Comparison of ENCODE assay signal across 8 cellular contexts in the genomic region with DNA sequence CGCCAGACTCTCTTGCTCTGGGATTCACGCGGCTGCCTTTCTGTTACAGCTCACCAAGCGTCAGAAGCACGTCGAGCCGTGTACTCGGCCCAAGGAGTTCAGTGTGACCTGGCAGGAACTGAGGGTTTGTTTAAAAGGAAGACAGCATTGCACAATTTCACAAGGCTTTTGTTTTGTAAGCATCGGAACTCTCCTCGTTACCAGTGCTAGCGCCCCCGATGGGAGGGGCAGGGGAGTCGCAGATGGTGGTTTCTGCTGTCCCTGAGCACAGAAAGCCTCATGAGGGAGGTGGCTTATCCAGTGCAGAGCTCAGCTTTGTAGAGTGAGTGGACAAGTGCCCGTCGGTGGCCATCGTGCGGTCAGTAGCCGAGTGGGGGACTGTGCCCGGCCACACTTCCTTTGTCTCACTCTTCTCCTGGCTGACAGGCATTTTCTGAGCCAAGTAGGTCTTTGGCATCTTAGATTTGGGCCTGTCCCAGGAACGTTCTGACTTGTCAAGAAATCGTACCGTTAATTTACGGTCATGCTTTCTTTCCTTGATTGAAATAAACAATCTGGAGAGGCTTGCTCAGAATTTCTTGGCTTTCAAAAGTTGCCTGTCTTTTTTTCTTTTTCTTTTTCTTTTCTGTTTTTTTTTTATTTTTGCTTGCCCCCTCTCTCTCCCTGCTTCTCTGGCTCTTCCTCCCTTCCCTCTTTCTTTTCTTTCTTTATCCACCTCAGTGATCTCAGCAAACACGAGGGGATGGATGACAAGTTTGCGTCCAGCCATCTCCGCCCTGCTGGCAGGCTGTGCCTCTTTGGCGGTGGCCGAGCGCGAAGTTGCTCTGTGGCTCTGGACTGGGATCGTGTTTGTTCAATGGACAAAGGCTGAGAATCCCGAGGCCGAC. TPM values are rescaled to one million over a fixed set of nuclear protein-coding genes. Genes with fewer than 3 reads are reported as not detected.
DNase-seq lines count a peak whose midpoint lies in the region; ATAC-seq, FAIRE-seq and TF ChIP-seq lines count a peak whose summit lies in the region.

No MANE protein-coding gene starts in this region.

- H3K4me1 ChIP-seq in GM23338 (ENCODE audit: insufficient read depth) = peaks cover 2% of the 10 kb centered on the region; the same call in 1 of the 2 replicates

- H3K27me3 Mint-ChIP-seq in GM23338 (ENCODE audit: insufficient read depth, low read depth, poor library complexity) (peaks cover 15% of the 10 kb centered on the region), nephron progenitor cell (ENCODE audit: low read depth, poor library complexity) (no peaks in the 10 kb centered on the region)

- H3K9me3 ChIP-seq in SK-N-MC (ENCODE audit: low read depth, low read length) = no peaks in the 10 kb centered on the region

- peaks cover 98% of the 10 kb centered on the region for H3K79me2 ChIP-seq in GM23338 (replicated peaks; ENCODE audit: insufficient read depth)

- no peak overlapping the region for H3K4me2 ChIP-seq in GM23338

- no peaks in the 10 kb centered on the region for H3K9me2 ChIP-seq in GM23338 (ENCODE audit: insufficient read depth)

- H3K27ac Mint-ChIP-seq in GM23338 (peak overlapping the region; percentile 84; the same call in 1 of the 2 replicates), nephron progenitor cell (peak overlapping the region; percentile 95)

- H4K20me1 ChIP-seq in GM23338 (replicated peaks; ENCODE audit: insufficient read depth) = peaks cover 42% of the 10 kb centered on the region

- H3K4me1 Mint-ChIP-seq in GM23338 = peaks cover 20% of the 10 kb centered on the region
- peaks cover 69% of the 10 kb centered on the region for H3K4me1 Mint-ChIP-seq in nephron progenitor cell

- H3K9me3 Mint-ChIP-seq in GM23338 = no peaks in the 10 kb centered on the region
- no peaks in the 10 kb centered on the region for H3K9me3 Mint-ChIP-seq in nephron progenitor cell

- H2AFZ ChIP-seq in GM23338 = no peak overlapping the region

- peak overlapping the region; percentile 39; the same call in 1 of the 2 replicates for H3K27ac ChIP-seq in GM23338 (ENCODE audit: low read depth)
- no peak overlapping the region for H3K27ac ChIP-seq in SK-N-MC

- ATAC-seq in GM23338 = peak; percentile 65

- no peaks in the 10 kb centered on the region for H3K36me3 ChIP-seq in GM23338 (ENCODE audit: insufficient read depth)
- no peaks in the 10 kb centered on the region for H3K36me3 ChIP-seq in SK-N-MC (ENCODE audit: insufficient read depth, low read length)

- no peaks in the 10 kb centered on the region for H3K27me3 ChIP-seq in GM23338 (ENCODE audit: insufficient read depth)

- H3K4me3 Mint-ChIP-seq in GM23338 = no peak overlapping the region
- H3K4me3 Mint-ChIP-seq in nephron progenitor cell = peak overlapping the region; percentile 59

- H3K36me3 Mint-ChIP-seq in GM23338 (ENCODE audit: low read depth) (no peaks in the 10 kb centered on the region; the same call in 2 of the 3 replicates), nephron progenitor cell (ENCODE audit: low read depth) (peaks cover 6% of the 10 kb centered on the region)

- peak overlapping the region; percentile 15 for H3K9ac ChIP-seq in SK-N-MC (ENCODE audit: insufficient read length)

- DNase-seq in GM23338 (ENCODE audit: low spot score) (peak; percentile 85), SK-N-MC (ENCODE audit: low read depth, low spot score) (no peak), fibroblast of mammary gland (ENCODE audit: low read depth) (peak; percentile 99), nephron progenitor cell (no peak), RPMI8226 (no peak), H54 (ENCODE audit: insufficient read length, low spot score) (no peak), NCI-H1417 treated with DMSO at 0.1 percent for 48 hours (lab: John Stamatoyannopoulos, UW) (no peak), cerebellar nuclear complex (lab: John Stamatoyannopoulos, UW) (no peak)

- no peak overlapping the region for H3K4me3 ChIP-seq in GM23338
- no peak overlapping the region for H3K4me3 ChIP-seq in SK-N-MC
- peak overlapping the region; percentile 9 for H3K4me3 ChIP-seq in fibroblast of mammary gland (ENCODE audit: control insufficient read depth, low read depth, low read length)

- 0 out of 2 replicates have a peak, but pooled peaks cover 3% of the 10 kb centered on the region for H3F3A ChIP-seq in GM23338 (replicated peaks; ENCODE audit: low read depth)

- no peak for TF ChIP-seq POLR2A in H54 (IDR thresholded peaks at IDR 0.05; ENCODE audit: low read depth, low read length)

- FAIRE-seq in H54 (lab: Jason Lieb, UNC) = no peak

- TF ChIP-seq CTCF in GM23338 (conservative IDR thresholded peaks at IDR 0.05; ENCODE audit: low read depth in 2 of 2) = peak; percentile 65 to 68
- peak; percentile 62 for TF ChIP-seq CTCF in fibroblast of mammary gland (conservative IDR thresholded peaks at IDR 0.05; ENCODE audit: control insufficient read depth, insufficient read depth, low read depth, low read length)
- no peak for TF ChIP-seq CTCF in nephron progenitor cell (IDR thresholded peaks at IDR 0.05)

TF ChIP-seq in GM23338, 12 proteins besides CTCF, POLR2A, EP300 and RAD21 (continues in another document):
- TF ChIP-seq ZNF114 (CRISPR knock-in tag; IDR thresholded peaks at IDR 0.05) (no peak), NANOG (IDR thresholded peaks at IDR 0.05; ENCODE audit: borderline replicate concordance) (no peak), CREB1 (CRISPR knock-in tag; IDR thresholded peaks at IDR 0.05; ENCODE audit: low read depth) (no peak), EZH2phosphoT487 (IDR thresholded peaks at IDR 0.05; ENCODE audit: unreplicated experiment) (no peak), JUNB (IDR thresholded peaks at IDR 0.05; ENCODE audit: unreplicated experiment) (no peak), EZH2 (IDR thresholded peaks at IDR 0.05; ENCODE audit: low read depth, unreplicated experiment) (no peak), STAT1 (IDR thresholded peaks at IDR 0.05; ENCODE audit: unreplicated experiment) (no peak)
- TF ChIP-seq, protein P1, sequence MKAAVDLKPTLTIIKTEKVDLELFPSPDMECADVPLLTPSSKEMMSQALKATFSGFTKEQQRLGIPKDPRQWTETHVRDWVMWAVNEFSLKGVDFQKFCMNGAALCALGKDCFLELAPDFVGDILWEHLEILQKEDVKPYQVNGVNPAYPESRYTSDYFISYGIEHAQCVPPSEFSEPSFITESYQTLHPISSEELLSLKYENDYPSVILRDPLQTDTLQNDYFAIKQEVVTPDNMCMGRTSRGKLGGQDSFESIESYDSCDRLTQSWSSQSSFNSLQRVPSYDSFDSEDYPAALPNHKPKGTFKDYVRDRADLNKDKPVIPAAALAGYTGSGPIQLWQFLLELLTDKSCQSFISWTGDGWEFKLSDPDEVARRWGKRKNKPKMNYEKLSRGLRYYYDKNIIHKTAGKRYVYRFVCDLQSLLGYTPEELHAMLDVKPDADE (IDR thresholded peaks at IDR 0.05) = no peak
- TF ChIP-seq, protein P2, sequence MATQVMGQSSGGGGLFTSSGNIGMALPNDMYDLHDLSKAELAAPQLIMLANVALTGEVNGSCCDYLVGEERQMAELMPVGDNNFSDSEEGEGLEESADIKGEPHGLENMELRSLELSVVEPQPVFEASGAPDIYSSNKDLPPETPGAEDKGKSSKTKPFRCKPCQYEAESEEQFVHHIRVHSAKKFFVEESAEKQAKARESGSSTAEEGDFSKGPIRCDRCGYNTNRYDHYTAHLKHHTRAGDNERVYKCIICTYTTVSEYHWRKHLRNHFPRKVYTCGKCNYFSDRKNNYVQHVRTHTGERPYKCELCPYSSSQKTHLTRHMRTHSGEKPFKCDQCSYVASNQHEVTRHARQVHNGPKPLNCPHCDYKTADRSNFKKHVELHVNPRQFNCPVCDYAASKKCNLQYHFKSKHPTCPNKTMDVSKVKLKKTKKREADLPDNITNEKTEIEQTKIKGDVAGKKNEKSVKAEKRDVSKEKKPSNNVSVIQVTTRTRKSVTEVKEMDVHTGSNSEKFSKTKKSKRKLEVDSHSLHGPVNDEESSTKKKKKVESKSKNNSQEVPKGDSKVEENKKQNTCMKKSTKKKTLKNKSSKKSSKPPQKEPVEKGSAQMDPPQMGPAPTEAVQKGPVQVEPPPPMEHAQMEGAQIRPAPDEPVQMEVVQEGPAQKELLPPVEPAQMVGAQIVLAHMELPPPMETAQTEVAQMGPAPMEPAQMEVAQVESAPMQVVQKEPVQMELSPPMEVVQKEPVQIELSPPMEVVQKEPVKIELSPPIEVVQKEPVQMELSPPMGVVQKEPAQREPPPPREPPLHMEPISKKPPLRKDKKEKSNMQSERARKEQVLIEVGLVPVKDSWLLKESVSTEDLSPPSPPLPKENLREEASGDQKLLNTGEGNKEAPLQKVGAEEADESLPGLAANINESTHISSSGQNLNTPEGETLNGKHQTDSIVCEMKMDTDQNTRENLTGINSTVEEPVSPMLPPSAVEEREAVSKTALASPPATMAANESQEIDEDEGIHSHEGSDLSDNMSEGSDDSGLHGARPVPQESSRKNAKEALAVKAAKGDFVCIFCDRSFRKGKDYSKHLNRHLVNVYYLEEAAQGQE (IDR thresholded peaks at IDR 0.05; ENCODE audit: unreplicated experiment) = no peak

RNA-seq across cellular contexts. Expression of gene KDM4B, which starts 7.7 kb away (rescaled TPM):
- 27.6 and 35.7 TPM in 2 replicates for total RNA-seq in GM23338 (2014; rRNA removed; shearing (Covaris generic))
- polyA plus RNA-seq in GM23338 (2016; fragmentation: Nextera tagmentation; extraction: Ambion mirVana) = 8.7 and 9.1 TPM in 2 replicates

Comparison
In these comparisons a context has a peak if more than half of its experiments do, and no peak if none do; other contexts are left out.
1. DNase-seq: peak in GM23338 (single experiment) and fibroblast of mammary gland (single experiment); none in SK-N-MC (single experiment), nephron progenitor cell (single experiment), RPMI8226 (single experiment), H54 (single experiment), NCI-H1417 treated with DMSO at 0.1 percent for 48 hours (single experiment) and cerebellar nuclear complex (0 of 2).